ENCODE assay signal across 10 cellular contexts in genomic region chr9:125932012-125932411, GRCh38.
A peak's percentile ranks its signal among the peaks of the same experiment; 100 is the strongest.
DNase-seq lines count a peak whose midpoint lies in the region; ATAC-seq, FAIRE-seq and TF ChIP-seq lines count a peak whose summit lies in the region.
"Had no signal": no experiment of that assay in that cellular context is flagged by ENCODE, and none has a peak within 500 bp of the region (broad histone marks: within the 10 kb centered on the region; RNA-seq: fewer than 3 reads in every experiment).

No MANE protein-coding gene starts in this region.

- H3K27me3 ChIP-seq in bronchial epithelial cell (ENCODE audit: control insufficient read depth, insufficient read depth, low read length): no peaks in the 10 kb centered on the region

- FAIRE-seq in bronchial epithelial cell (lab: Jason Lieb, UNC): peak; percentile 95

- no peak for TF ChIP-seq CTCF in bronchial epithelial cell (IDR thresholded peaks at IDR 0.05; ENCODE audit: insufficient read depth, low read length, severe bottlenecking)

- ATAC-seq in GM18517 (IDR thresholded peaks at IDR 0.05; ENCODE audit: unreplicated experiment): no peak

- H3K4me3 ChIP-seq in bronchial epithelial cell (ENCODE audit: low read depth, low read length): no peak overlapping the region

- DNase-seq in AG08396 (ENCODE audit: low spot score) (peak; percentile 78), LHCN-M2 (ENCODE audit: low read depth) (peak; percentile 100), bronchial epithelial cell (ENCODE audit: low read depth) (peak; percentile 99), lung microvascular endothelial cell (ENCODE audit: low read depth in 2 of 2) (peak; percentile 83 to 98), T-helper 1 cell (no peak), GDM1 (lab: John Stamatoyannopoulos, UW) (no peak)
- DNase-seq in stimulated activated CD4-positive, alpha-beta T cell treated with anti-CD3 and anti-CD28 coated beads, Interleukin-12 subunit alpha, Interleukin-12 subunit beta, amount 100 ng/mL, for 4 hours: no peak
- DNase-seq: DND-41, NCI-H1092 treated with DMSO at 0.1 percent for 48 hours had no signal

- H3K36me3 ChIP-seq in bronchial epithelial cell (ENCODE audit: control insufficient read depth, insufficient read depth, low read length): peaks cover 2% of the 10 kb centered on the region

Comparison
In these comparisons a context has a peak if more than half of its experiments do, and no peak if none do; other contexts are left out.
1. DNase-seq: peak in AG08396 (single experiment), LHCN-M2 (single experiment), bronchial epithelial cell (single experiment) and lung microvascular endothelial cell (2 of 2); none in stimulated activated CD4-positive, alpha-beta T cell treated with anti-CD3 and anti-CD28 coated beads, Interleukin-12 subunit alpha, Interleukin-12 subunit beta, amount 100 ng/mL, for 4 hours (single experiment), T-helper 1 cell (0 of 5) and GDM1 (single experiment).